Comparison of ENCODE assay signal across 29 cellular contexts in genomic region chr2:42032796-42033195, GRCh38. TPM values are rescaled to one million over a fixed set of nuclear protein-coding genes. Genes with fewer than 3 reads are reported as not detected.
"Had no signal": no experiment of that assay in that cellular context is flagged by ENCODE, and none has a peak within 500 bp of the region (broad histone marks: within the 10 kb centered on the region; RNA-seq: fewer than 3 reads in every experiment).

No MANE protein-coding gene starts in this region.

- H3K27ac Mint-ChIP-seq: activated CD4-positive, alpha-beta memory T cell treated with anti-CD3 and anti-CD28 coated beads, Interleukin-2, amount 10 ng/mL, durations not matched to agents 7 days and 5 days; activated CD4-positive, alpha-beta T cell treated with anti-CD3 and anti-CD28 coated beads for 36 hours; activated naive CD4-positive, alpha-beta T cell treated with anti-CD3 and anti-CD28 coated beads, Interleukin-2, amount 50 U/mL, for 72 hours; activated naive CD8-positive, alpha-beta T cell treated with anti-CD3 and anti-CD28 coated beads, Interleukin-2, amount 50 U/mL, for 24 hours; activated T-cell treated with anti-CD3 and anti-CD28 coated beads, Interleukin-2, amount 50 U/mL, for 72 hours; activated T-helper 2 cell treated with anti-CD3 and anti-CD28 coated beads, Interferon-gamma antibody, Interleukin-2, Interleukin-4, amounts not matched to agents 10 μg/mL and 5 μg/mL and 100 μg/mL, durations not matched to agents 14 hours and 24 hours and 36 hours had no signal

- H3K27ac ChIP-seq: Peyer's patch, RWPE1, SJCRH30, VCaP had no signal

- H3K36me3 Mint-ChIP-seq: activated naive CD4-positive, alpha-beta T cell treated with anti-CD3 and anti-CD28 coated beads, Interleukin-2, amount 50 U/mL, for 72 hours; brain had no signal

- H3K4me3 ChIP-seq: Peyer's patch, SJCRH30 had no signal

- H3K9me3 ChIP-seq: Peyer's patch, SJCRH30, SK-N-SH had no signal

- H3K36me3 ChIP-seq: Peyer's patch, SJCRH30 had no signal

- H3K27me3 Mint-ChIP-seq: brain had no signal

- DNase-seq: activated CD4-positive, alpha-beta memory T cell treated with anti-CD3 and anti-CD28 coated beads, Interleukin-2, amount 10 ng/mL, durations not matched to agents 7 days and 5 days; activated CD4-positive, alpha-beta T cell treated with anti-CD3 and anti-CD28 coated beads for 36 hours; activated CD4-positive, alpha-beta T cell treated with anti-CD3 and anti-CD28 coated beads, Interleukin-2, amount 50 U/mL, for 1 hour; activated CD4-positive, CD25-positive, alpha-beta regulatory T cell; activated CD8-positive, alpha-beta memory T cell treated with anti-CD3 and anti-CD28 coated beads, Interleukin-2, amount 50 U/mL, for 4 hours; activated naive CD8-positive, alpha-beta T cell treated with anti-CD3 and anti-CD28 coated beads, Interleukin-2, amount 50 U/mL, for 24 hours; activated T-cell treated with anti-CD3 and anti-CD28 coated beads, Interleukin-2, amount 50 U/mL, for 72 hours; amniotic stem cell; Karpas-422; MM.1S; NCI-H1105; NCI-H1436; NCI-H1694 treated with DMSO at 0.1 percent for 48 hours; NCI-H2029 treated with DMSO at 0.1 percent for 48 hours; NCI-H345; NCI-H510A; NCI-H526 treated with DMSO at 0.1 percent for 48 hours; NK-92 treated with Interleukin-12 subunit alpha and Interleukin-12 subunit beta, amount 100 ng/mL, for 24 hours; OCI-M1; Peyer's patch; Right ventricle myocardium superior; SK-N-SH; T-helper 1 cell had no signal

- ATAC-seq: activated CD4-positive, alpha-beta T cell treated with anti-CD3 and anti-CD28 coated beads for 36 hours; activated naive CD4-positive, alpha-beta T cell treated with anti-CD3 and anti-CD28 coated beads, Interleukin-2, amount 50 U/mL, for 72 hours; activated naive CD8-positive, alpha-beta T cell treated with anti-CD3 and anti-CD28 coated beads, Interleukin-2, amount 50 U/mL, for 24 hours; activated T-cell treated with anti-CD3 and anti-CD28 coated beads, Interleukin-2, amount 50 U/mL, for 72 hours had no signal

- H3K4me1 Mint-ChIP-seq: activated CD4-positive, alpha-beta memory T cell treated with anti-CD3 and anti-CD28 coated beads, Interleukin-2, amount 10 ng/mL, durations not matched to agents 7 days and 5 days had no signal

- H3K4me3 Mint-ChIP-seq: activated CD4-positive, alpha-beta memory T cell treated with anti-CD3 and anti-CD28 coated beads, Interleukin-2, amount 10 ng/mL, durations not matched to agents 7 days and 5 days; activated CD4-positive, alpha-beta T cell treated with anti-CD3 and anti-CD28 coated beads for 36 hours; activated naive CD8-positive, alpha-beta T cell treated with anti-CD3 and anti-CD28 coated beads, Interleukin-2, amount 50 U/mL, for 24 hours; activated T-cell treated with anti-CD3 and anti-CD28 coated beads, Interleukin-2, amount 50 U/mL, for 72 hours had no signal

- H3K9ac ChIP-seq: SK-N-SH had no signal

- H3K9me3 Mint-ChIP-seq: activated CD4-positive, alpha-beta memory T cell treated with anti-CD3 and anti-CD28 coated beads, Interleukin-2, amount 10 ng/mL, durations not matched to agents 7 days and 5 days; activated naive CD4-positive, alpha-beta T cell treated with anti-CD3 and anti-CD28 coated beads, Interleukin-2, amount 50 U/mL, for 72 hours; activated naive CD8-positive, alpha-beta T cell treated with anti-CD3 and anti-CD28 coated beads, Interleukin-2, amount 50 U/mL, for 24 hours; activated T-cell treated with anti-CD3 and anti-CD28 coated beads, Interleukin-2, amount 50 U/mL, for 72 hours; activated T-helper 2 cell treated with anti-CD3 and anti-CD28 coated beads, Interferon-gamma antibody, Interleukin-2, Interleukin-4, amounts not matched to agents 10 μg/mL and 5 μg/mL and 100 μg/mL, durations not matched to agents 14 hours and 24 hours and 36 hours had no signal

- H3K4me2 ChIP-seq: SK-N-SH had no signal

- H3K27me3 ChIP-seq: Peyer's patch, SJCRH30 had no signal

RNA-seq across cellular contexts. Expression of gene PKDCC, which starts 15.0 kb away (rescaled TPM):
- total RNA-seq: activated CD4-positive, alpha-beta memory T cell treated with anti-CD3 and anti-CD28 coated beads, Interleukin-2, amount 10 ng/mL, durations not matched to agents 7 days and 5 days; activated CD4-positive, alpha-beta T cell treated with anti-CD3 and anti-CD28 coated beads for 36 hours; activated naive CD4-positive, alpha-beta T cell treated with anti-CD3 and anti-CD28 coated beads, Interleukin-2, amount 50 U/mL, for 72 hours; activated T-cell treated with anti-CD3 and anti-CD28 coated beads, Interleukin-2, amount 50 U/mL, for 72 hours had no signal
